In the genomic region with DNA sequence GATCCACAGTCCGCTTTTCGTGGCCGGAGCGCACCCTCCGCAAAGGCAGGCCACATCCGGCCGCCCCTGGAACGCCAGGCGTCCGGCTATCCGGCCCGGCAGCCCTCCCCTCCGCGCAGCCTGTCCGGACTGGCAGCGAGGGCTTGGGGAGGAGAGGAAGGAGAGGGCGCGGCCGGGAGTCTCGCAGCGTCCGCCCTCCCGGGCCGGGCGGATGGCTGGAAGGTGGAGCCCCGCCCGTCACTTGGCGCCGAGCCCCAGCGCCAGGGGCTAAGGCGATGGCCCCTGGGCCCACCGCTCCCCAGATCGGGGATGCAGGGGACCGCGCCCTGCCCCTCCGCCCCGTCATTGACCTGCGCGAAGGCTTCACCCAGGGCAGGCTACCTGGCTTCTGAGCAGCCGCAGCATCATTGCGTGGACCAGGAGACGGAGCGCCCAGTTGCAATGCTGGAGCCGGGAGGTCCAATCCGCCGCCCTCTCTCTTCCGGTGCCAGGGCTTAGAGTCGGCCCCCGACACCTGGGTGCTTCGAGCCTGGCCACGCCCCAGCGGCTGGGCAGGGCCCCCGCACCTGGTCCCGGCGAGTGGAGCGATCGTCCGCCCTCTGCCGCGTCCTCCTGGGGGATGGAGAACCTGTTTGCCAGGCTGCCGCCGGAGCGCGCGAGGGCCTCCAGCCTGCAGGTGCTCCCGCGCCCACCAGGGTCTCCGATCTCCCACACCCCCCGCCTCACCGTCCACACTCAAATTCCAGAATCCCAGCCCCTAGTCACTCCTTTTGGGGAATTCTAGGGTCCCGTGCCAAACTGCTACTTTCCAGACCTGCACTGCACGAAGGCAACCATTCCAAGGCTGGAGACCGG, we compare ENCODE assay signal across 8 cellular contexts. TPM values are rescaled to one million over a fixed set of nuclear protein-coding genes. Genes with fewer than 3 reads are reported as not detected.
DNase-seq lines count a peak whose midpoint lies in the region; ATAC-seq and TF ChIP-seq lines count a peak whose summit lies in the region.

TSS of gene FUT1 (minus strand) at position 131 of the 855 bp plus-strand sequence. CDS start 1,360 bp downstream, outside the sequence.

- no peak within 1 kb of the TSS for H3K9ac ChIP-seq in skeletal muscle satellite cell (ENCODE audit: low read depth, low read length)

- no peaks in the 10 kb centered on the region for H3K36me3 Mint-ChIP-seq in HFFc6 (ENCODE audit: low read depth)

- H3K27me3 ChIP-seq in PC-9 (ENCODE audit: insufficient read depth, low read depth), result no peaks in the 10 kb centered on the region
- H3K27me3 ChIP-seq in iPS DF 6.9 (ENCODE audit: control insufficient read depth, insufficient read depth, low read length), result no peaks in the 10 kb centered on the region
- H3K27me3 ChIP-seq in skeletal muscle satellite cell (ENCODE audit: control insufficient read depth, insufficient read depth, low read length), result peaks cover 37% of the 10 kb centered on the region

- 0 out of 2 replicates have a peak, but pooled peaks cover 10% of the 10 kb centered on the region for H3K36me3 ChIP-seq in PC-9 (ENCODE audit: low read depth)
- peaks cover 17% of the 10 kb centered on the region for H3K36me3 ChIP-seq in iPS DF 6.9 (ENCODE audit: control insufficient read depth, insufficient read depth, low read length)
- no peaks in the 10 kb centered on the region for H3K36me3 ChIP-seq in skeletal muscle satellite cell (ENCODE audit: insufficient read depth, low read length)

- intact Hi-C loops in PC-9 (cut with micrococcal nuclease; ENCODE audit: unreplicated experiment), result loop anchor here (1.0 to 5.0 kb wide), 3 partner anchors 14 to 105 kb away; partner anchors contain the start of gene CA11

- no peak for ATAC-seq in HG02884 (IDR thresholded peaks at IDR 0.05; ENCODE audit: unreplicated experiment)

- BruUV-seq in PC-9 (replicated peaks; lab: Mats Ljungman, UMichigan), result TSS peak; percentile 96

- H3K4me1 ChIP-seq in PC-9 (replicated peaks; ENCODE audit: insufficient read depth) (peaks cover 41% of the 10 kb centered on the region), iPS DF 6.9 (ENCODE audit: control insufficient read depth, insufficient read depth, low read length) (peaks cover 7% of the 10 kb centered on the region; the same call in 1 of the 2 replicates), skeletal muscle satellite cell (ENCODE audit: control insufficient read depth, insufficient read depth, low read length) (peaks cover 7% of the 10 kb centered on the region)

- H3K9me3 ChIP-seq in PC-9 (ENCODE audit: insufficient read depth, low read depth) (no peaks in the 10 kb centered on the region), iPS DF 6.9 (ENCODE audit: control insufficient read depth, insufficient read depth, low read length) (no peaks in the 10 kb centered on the region), skeletal muscle satellite cell (replicated peaks; ENCODE audit: low read length) (no peaks in the 10 kb centered on the region)

- H3K27ac Mint-ChIP-seq in HFFc6, result no peak within 1 kb of the TSS

- no peaks in the 10 kb centered on the region; the same call in 1 of the 2 replicates for H4K20me1 ChIP-seq in PC-9 (ENCODE audit: insufficient read depth)

- no peak for TF ChIP-seq CTCF in HFFc6 (IDR thresholded peaks at IDR 0.05)
- peak; percentile 66 for TF ChIP-seq CTCF in PC-9 (conservative IDR thresholded peaks at IDR 0.05)
- no peak for TF ChIP-seq CTCF in astrocyte of the spinal cord (IDR thresholded peaks at IDR 0.05; ENCODE audit: low read depth, low read length)
- TF ChIP-seq CTCF in GM10266 (IDR thresholded peaks at IDR 0.05; ENCODE audit: control insufficient read depth, insufficient read depth, low read depth, missing control alignments), result no peak

- H3K4me1 Mint-ChIP-seq in HFFc6 (ENCODE audit: low read depth), result 0 out of 2 replicates have a peak, but pooled peaks cover 5% of the 10 kb centered on the region

- peak within 1 kb of the TSS; percentile 77 for H3K4me3 Mint-ChIP-seq in HFFc6

- in situ Hi-C loops in astrocyte of the spinal cord (cut with HindIII; ENCODE audit: low sequenced_read_pairs), result no loop called here

- peaks cover 31% of the 10 kb centered on the region for H3K79me2 ChIP-seq in PC-9 (ENCODE audit: low read depth)

- H3K27ac ChIP-seq in PC-9, result peak within 1 kb of the TSS; percentile 66
- no peak within 1 kb of the TSS for H3K27ac ChIP-seq in iPS DF 6.9 (ENCODE audit: low read length)

- CTCF ChIA-PET in PC-9 (lab: Charles Lee), result no interaction called here

- H3K4me2 ChIP-seq in PC-9 (peak within 1 kb of the TSS; percentile 89), skeletal muscle satellite cell (ENCODE audit: low read length) (peak within 1 kb of the TSS; percentile 72)

- no peaks in the 10 kb centered on the region for H3K9me3 Mint-ChIP-seq in HFFc6

- H3K4me3 ChIP-seq in PC-9 (peak within 1 kb of the TSS; percentile 78), astrocyte of the spinal cord (ENCODE audit: low read depth, low read length) (peak within 1 kb of the TSS; percentile 14), iPS DF 6.9 (ENCODE audit: low read length) (peak within 1 kb of the TSS; percentile 70; the same call in 1 of the 2 replicates), skeletal muscle satellite cell (ENCODE audit: low read length) (peak within 1 kb of the TSS; percentile 51)

- peak within 1 kb of the TSS; percentile 76 for H2AFZ ChIP-seq in PC-9

- peak; percentile 48 for DNase-seq in AG08395 (ENCODE audit: low spot score)
- no peak for DNase-seq in HFFc6
- peak; percentile 95 to 98 for DNase-seq in PC-9
- no peak for DNase-seq in astrocyte of the spinal cord (ENCODE audit: low read depth, low spot score)
- peak; percentile 88 for DNase-seq in iPS DF 6.9 (ENCODE audit: low read depth, low spot score)
- DNase-seq in GM10266 (ENCODE audit: extremely low spot score), result no peak

- H3F3A ChIP-seq in PC-9 (ENCODE audit: insufficient read depth, low read depth), result peaks cover 7% of the 10 kb centered on the region; the same call in 1 of the 2 replicates

- H3K27me3 Mint-ChIP-seq in HFFc6 (ENCODE audit: insufficient read depth), result peaks cover 30% of the 10 kb centered on the region

- H3K9me2 ChIP-seq in PC-9 (ENCODE audit: insufficient read depth), result no peaks in the 10 kb centered on the region

- no CpG with 5 or more reads among the region's 73 CpGs for WGBS in iPS DF 6.9 (ENCODE audit: insufficient coverage, insufficient read length)

- POLR2A ChIA-PET in PC-9 (lab: Charles Lee; ENCODE audit: unreplicated experiment), result no interaction called here

RNA-seq across cellular contexts. Expression of gene FUT1, which starts in this region (rescaled TPM):
- total RNA-seq in HFFc6 (2021; fragmentation: NEBNext Ultra II Directional; extraction: Animal tissue kit (Norgen Biotek cat#: 25700)), result under 1 TPM in 3 of 6 experiments, not detected in 3; 0.05 to 0.06 (median 0.05) TPM
- total RNA-seq in PC-9 (2021), result 7.9 and 9.6 TPM in 2 replicates
- total RNA-seq in skeletal muscle satellite cell (2012; rRNA removed), result under 0.01 and 0.25 TPM in 2 replicates

Comparison
In these comparisons a context has a peak if more than half of its experiments do, and no peak if none do; other contexts are left out.
1. DNase-seq: peak in AG08395 (single experiment), PC-9 (2 of 2) and iPS DF 6.9 (single experiment); none in HFFc6 (single experiment), astrocyte of the spinal cord (single experiment) and GM10266 (single experiment).
2. H3K4me3 ChIP-seq: peak in every context shown above with its lines; median percentile 78 in PC-9; 70 in iPS DF 6.9; 51 in skeletal muscle satellite cell; 14 in astrocyte of the spinal cord.